11 cellular contexts compared by ENCODE assay signal in genomic region chr22:21593406-21594232, GRCh38. TPM values are rescaled to one million over a fixed set of nuclear protein-coding genes. Genes with fewer than 3 reads are reported as not detected.
DNase-seq lines count a peak whose midpoint lies in the region; ATAC-seq and TF ChIP-seq lines count a peak whose summit lies in the region.
"Had no signal": no experiment of that assay in that cellular context is flagged by ENCODE, and none has a peak within 500 bp of the region (broad histone marks: within the 10 kb centered on the region; RNA-seq: fewer than 3 reads in every experiment).

No MANE protein-coding gene starts in this region.

- H3K27me3 Mint-ChIP-seq in progenitor cell of endocrine pancreas, result no peaks in the 10 kb centered on the region

- H3K4me3 ChIP-seq in RWPE2 (ENCODE audit: severe bottlenecking) (no peak overlapping the region), foreskin fibroblast (ENCODE audit: low read depth in 1 of 2, low read length in 2 of 2) (no peak overlapping the region)
- H3K4me3 ChIP-seq: ascending aorta, upper lobe of left lung had no signal

- TF ChIP-seq CTCF in RWPE2 (IDR thresholded peaks at IDR 0.05; ENCODE audit: poor library complexity, severe bottlenecking) (peak; percentile 28), foreskin fibroblast (IDR thresholded peaks at IDR 0.05; ENCODE audit: low read depth, low read length) (peak; percentile 11), progenitor cell of endocrine pancreas (IDR thresholded peaks at IDR 0.05; ENCODE audit: unreplicated experiment) (peak; percentile 54)

- H3K27ac Mint-ChIP-seq in progenitor cell of endocrine pancreas, result no peak overlapping the region

- H3K27me3 ChIP-seq in RWPE2 (ENCODE audit: insufficient read depth, poor library complexity, severe bottlenecking), result no peaks in the 10 kb centered on the region
- H3K27me3 ChIP-seq: ascending aorta, upper lobe of left lung had no signal

- DNase-seq in NCI-H82 (lab: John Stamatoyannopoulos, UW), result peak; percentile 37
- DNase-seq in NCI-H82 treated with DMSO at 0.1 percent for 48 hours (lab: John Stamatoyannopoulos, UW; ENCODE audit: unreplicated experiment), result no peak
- no peak for DNase-seq in RWPE2 (ENCODE audit: low spot score)
- no peak for DNase-seq in foreskin fibroblast
- no peak for DNase-seq in progenitor cell of endocrine pancreas (ENCODE audit: low spot score, unreplicated experiment)
- no peak for DNase-seq in HPDE6-E6E7 (ENCODE audit: extremely low spot score)
- DNase-seq in HCEC 1CT, result no peak
- DNase-seq: NCI-H187 treated with DMSO at 0.1 percent for 48 hours, upper lobe of left lung had no signal

- no peak overlapping the region for H3K4me3 Mint-ChIP-seq in progenitor cell of endocrine pancreas (ENCODE audit: low read depth)

- no peaks in the 10 kb centered on the region for H3K4me1 ChIP-seq in RWPE2 (ENCODE audit: insufficient read depth, poor library complexity, severe bottlenecking)

- ATAC-seq in RWPE2 (ENCODE audit: low read depth) (peak; percentile 52; the same call in 1 of the 3 replicates), GM21360 (IDR thresholded peaks at IDR 0.05; ENCODE audit: unreplicated experiment) (no peak)

- no peaks in the 10 kb centered on the region for H3K9me3 ChIP-seq in RWPE2 (ENCODE audit: severe bottlenecking)
- H3K9me3 ChIP-seq: ascending aorta, upper lobe of left lung had no signal

- no peak overlapping the region for H3K27ac ChIP-seq in RWPE2 (ENCODE audit: poor library complexity, severe bottlenecking)
- H3K27ac ChIP-seq: ascending aorta, upper lobe of left lung had no signal

- H3K4me1 Mint-ChIP-seq in progenitor cell of endocrine pancreas (ENCODE audit: low read depth), result peaks cover 3% of the 10 kb centered on the region

- H3K36me3 Mint-ChIP-seq in progenitor cell of endocrine pancreas (ENCODE audit: insufficient read depth), result peaks cover 17% of the 10 kb centered on the region

- peaks cover 51% of the 10 kb centered on the region for H3K36me3 ChIP-seq in RWPE2 (ENCODE audit: low read depth)

- H3K9me3 Mint-ChIP-seq in progenitor cell of endocrine pancreas (ENCODE audit: low read depth), result no peaks in the 10 kb centered on the region

RNA-seq across cellular contexts. Expression of gene UBE2L3, which starts 26.1 kb away (rescaled TPM):
- 64.6 and 67.4 TPM in 2 replicates for total RNA-seq in progenitor cell of endocrine pancreas

RNA-seq across cellular contexts. Expression of gene YDJC, which starts 36.2 kb away (rescaled TPM):
- 19.0 and 21.4 TPM in 2 replicates for total RNA-seq in progenitor cell of endocrine pancreas

RNA-seq across cellular contexts. Expression of gene CCDC116, which starts 38.9 kb away (rescaled TPM):
- 1.3 and 1.4 TPM in 2 replicates for total RNA-seq in progenitor cell of endocrine pancreas
- total RNA-seq: ascending aorta had no signal

RNA-seq across cellular contexts. Expression of gene RIMBP3C, which starts 42.4 kb away (rescaled TPM):
- 1.2 TPM in 1 of 2 replicates, not detected in the other for total RNA-seq in progenitor cell of endocrine pancreas
- total RNA-seq: ascending aorta had no signal

RNA-seq across cellular contexts. Expression of gene SDF2L1, which starts 48.5 kb away (rescaled TPM):
- 27.0 and 28.2 TPM in 2 replicates for total RNA-seq in progenitor cell of endocrine pancreas
